In genomic region chr12:6341439-6342139, GRCh38 we compare ENCODE assay signal across 8 cellular contexts. TPM values are rescaled to one million over a fixed set of nuclear protein-coding genes. Genes with fewer than 3 reads are reported as not detected.
A peak's percentile ranks its signal among the peaks of the same experiment; 100 is the strongest.
DNase-seq lines count a peak whose midpoint lies in the region; ATAC-seq and TF ChIP-seq lines count a peak whose summit lies in the region.

TSS of gene TNFRSF1A (minus strand) at chr12:6342076. CDS start at chr12:6341814, 262 bp downstream.

- peak within 1 kb of the TSS; percentile 96 for H3K4me2 ChIP-seq in trophoblast cell (ENCODE audit: low read length)

- peaks cover 29% of the 10 kb centered on the region for H3K79me1 ChIP-seq in trophoblast cell (ENCODE audit: low read length)

- H2AFZ ChIP-seq in trophoblast cell (ENCODE audit: insufficient read depth, low read length, poor library complexity) = peak within 1 kb of the TSS; percentile 80

- peak within 1 kb of the TSS; percentile 94 for H2BK5ac ChIP-seq in trophoblast cell (ENCODE audit: low read depth, low read length, poor library complexity)

- WGBS in adrenal gland, 4 donors = 0 to 2% (median 1%) methylated on average over 13 to 21 of the region's 21 CpGs
- WGBS in trophoblast cell (ENCODE audit: extremely low coverage, insufficient coverage, insufficient read length) = no CpG with 5 or more reads among the region's 21 CpGs

- peaks cover 9 to 67% (median 21%) of the 10 kb centered on the region in 4 donors for H3K4me1 ChIP-seq in Peyer's patch
- H3K4me1 ChIP-seq in adrenal gland (replicated peaks in 1 of 2) = peaks cover 54 to 67% of the 10 kb centered on the region in 2 donors
- H3K4me1 ChIP-seq in trophoblast cell (ENCODE audit: control insufficient read depth in 1 of 2, insufficient read depth in 2 of 2, low read length in 2 of 2) = peaks cover 31 to 49% of the 10 kb centered on the region in 2 experiments

- peak within 1 kb of the TSS; percentile 100 for H3K4ac ChIP-seq in trophoblast cell (ENCODE audit: low read depth, low read length)

- H3K9me3 ChIP-seq in Peyer's patch = no peaks in the 10 kb centered on the region
- H3K9me3 ChIP-seq in adrenal gland (replicated peaks in 1 of 3) = no peaks in the 10 kb centered on the region
- no peaks in the 10 kb centered on the region for H3K9me3 ChIP-seq in trophoblast cell (ENCODE audit: insufficient read depth, low read depth, low read length)

- H3K14ac ChIP-seq in trophoblast cell (ENCODE audit: low read length) = peak within 1 kb of the TSS; percentile 96

- no peak for TF ChIP-seq CTCF in 22Rv1 (IDR thresholded peaks at IDR 0.05)
- TF ChIP-seq CTCF in Peyer's patch (IDR thresholded peaks at IDR 0.05) = no peak
- TF ChIP-seq CTCF in adrenal gland (IDR thresholded peaks at IDR 0.05) = peak in 1 of 6 experiments; percentile 11

- ATAC-seq in GM18868 (IDR thresholded peaks at IDR 0.05; ENCODE audit: unreplicated experiment) (peak; percentile 40), left cardiac atrium (peak; percentile 78 to 85)

- peak within 1 kb of the TSS; percentile 97 for H2BK120ac ChIP-seq in trophoblast cell (ENCODE audit: insufficient read depth, low read length, poor library complexity)

- H4K91ac ChIP-seq in trophoblast cell (ENCODE audit: low read depth, low read length) = peak within 1 kb of the TSS; percentile 97

- H3K79me2 ChIP-seq in trophoblast cell (ENCODE audit: control insufficient read depth, insufficient read depth, low read length, poor library complexity) = peaks cover 31% of the 10 kb centered on the region

- H3K9ac ChIP-seq in trophoblast cell (ENCODE audit: low read length) = peak within 1 kb of the TSS; percentile 88

- no peaks in the 10 kb centered on the region for H3K27me3 ChIP-seq in Peyer's patch
- H3K27me3 ChIP-seq in adrenal gland = no peaks in the 10 kb centered on the region
- no peaks in the 10 kb centered on the region for H3K27me3 ChIP-seq in trophoblast cell (ENCODE audit: insufficient read depth, low read length)

- peak within 1 kb of the TSS; percentile 83 for H4K12ac ChIP-seq in trophoblast cell (ENCODE audit: low read depth, low read length)

- peak within 1 kb of the TSS; percentile 25 for H3K23ac ChIP-seq in trophoblast cell (ENCODE audit: low read length)

- no peaks in the 10 kb centered on the region for H3K36me3 ChIP-seq in Peyer's patch
- H3K36me3 ChIP-seq in adrenal gland (replicated peaks in 1 of 2) = no peaks in the 10 kb centered on the region
- peaks cover 0 to 3% of the 10 kb centered on the region in 2 experiments for H3K36me3 ChIP-seq in trophoblast cell (ENCODE audit: control insufficient read depth in 1 of 2, insufficient read depth in 2 of 2, low read length in 2 of 2)

- peak within 1 kb of the TSS; percentile 90 for H2BK12ac ChIP-seq in trophoblast cell (ENCODE audit: low read length)

- peak within 1 kb of the TSS; percentile 99 for H2AK5ac ChIP-seq in trophoblast cell (ENCODE audit: low read length)

- DNase-seq in Peyer's patch (peak; percentile 46 to 85 (median 77)), adrenal gland (peak; percentile 77 to 90 (median 87)), left cardiac atrium (peak; percentile 81), trophoblast cell (peak; percentile 59 to 70), NCI-H2081 (lab: John Stamatoyannopoulos, UW) (no peak), GOT3 (lab: John Stamatoyannopoulos, UW) (no peak)

- peak within 1 kb of the TSS; percentile 92 for H4K8ac ChIP-seq in trophoblast cell (ENCODE audit: low read depth, low read length)

- intact Hi-C loops in adrenal gland (cut with DNase I) (no loop called here), left cardiac atrium (cut with DNase I) (no loop called here)

- peak within 1 kb of the TSS; percentile 57 to 97 (median 74) for H3K4me3 ChIP-seq in Peyer's patch
- H3K4me3 ChIP-seq in adrenal gland = peak within 1 kb of the TSS; percentile 81 to 99 (median 94)
- peak within 1 kb of the TSS; percentile 93 for H3K4me3 ChIP-seq in trophoblast cell (ENCODE audit: low read depth, low read length)

- H3K18ac ChIP-seq in trophoblast cell (ENCODE audit: low read length) = peak within 1 kb of the TSS; percentile 97

- H3K27ac ChIP-seq in 22Rv1 (peak within 1 kb of the TSS; percentile 100), Peyer's patch (peak within 1 kb of the TSS; percentile 84 to 100 (median 97)), adrenal gland (peak within 1 kb of the TSS; percentile 93 to 98 (median 97)), trophoblast cell (ENCODE audit: low read depth, low read length) (peak within 1 kb of the TSS; percentile 93)

- TF ChIP-seq POLR2A in Peyer's patch (IDR thresholded peaks at IDR 0.05) (peak; percentile 64 to 94), adrenal gland (IDR thresholded peaks at IDR 0.05) (peak in 1 of 2 donors; percentile 78)

RNA-seq across cellular contexts. Expression of gene TNFRSF1A, which starts in this region (rescaled TPM):
- 100 to 1,000 TPM in 3 of 4 donors, 10 to 100 TPM in 1; 90.8 to 547 (median 393) TPM for total RNA-seq in Peyer's patch
- 100 to 1,000 TPM; 181 to 386 (median 262) TPM for total RNA-seq in adrenal gland
- 100 to 1,000 TPM in 2 of 3 donors, 10 to 100 TPM in 1; 91.8 to 167 (median 160) TPM for polyA plus RNA-seq in adrenal gland
- 100 to 1,000 TPM in 1 of 2 donors, 10 to 100 TPM in 1; 89.6 to 117 TPM for total RNA-seq in left cardiac atrium
- 81.0 and 90.7 TPM in 2 replicates for polyA plus RNA-seq in trophoblast cell (2013)

Comparison
In these comparisons a context has a peak if more than half of its experiments do, and no peak if none do; other contexts are left out.
1. DNase-seq: peak in Peyer's patch (3 of 3), adrenal gland (7 of 7), left cardiac atrium (single experiment) and trophoblast cell (2 of 2); none in NCI-H2081 (0 of 2) and GOT3 (single experiment).
2. Peak in every context shown above with its lines, with median percentiles within 50 percentile points of each other: H3K27ac ChIP-seq and H3K4me3 ChIP-seq.